Comparison of ENCODE assay signal across 1 cellular context in the genomic region with DNA sequence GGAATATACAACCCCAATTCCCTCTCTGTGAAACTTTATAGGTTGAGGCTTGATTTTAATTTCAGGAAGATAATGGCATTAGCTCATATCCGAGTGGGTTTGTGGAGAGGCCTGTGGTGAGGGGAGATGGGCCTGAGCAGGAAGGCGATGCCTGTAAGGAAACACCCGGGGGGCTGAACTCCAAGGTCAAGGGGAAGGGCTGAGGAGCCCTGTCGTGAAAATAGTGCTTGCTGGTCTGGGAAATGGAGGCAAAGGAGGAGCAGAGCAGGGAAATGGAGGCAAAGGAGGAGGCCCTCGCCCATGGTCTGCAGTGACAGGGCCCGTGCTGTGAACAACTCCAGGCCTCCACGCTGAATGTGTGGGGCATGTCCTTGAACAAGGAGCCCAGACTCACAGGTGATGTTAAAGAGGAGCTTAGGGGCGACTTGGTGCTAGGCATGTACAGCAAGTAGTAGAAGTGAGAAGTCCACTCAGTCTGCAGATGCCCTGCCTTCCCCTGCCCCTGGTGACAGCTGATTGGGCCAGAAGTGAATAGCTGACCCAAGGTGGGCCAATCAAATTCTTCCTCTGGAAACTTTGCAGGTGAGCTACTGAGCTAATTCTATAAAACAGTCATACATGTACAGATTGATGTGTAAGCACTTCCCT.
TF ChIP-seq lines count a peak whose summit lies in the region.

No MANE protein-coding gene starts in this region.

TF ChIP-seq in H1, 55 proteins besides CTCF, POLR2A, EP300 and RAD21:
- TF ChIP-seq SIN3A (conservative IDR thresholded peaks at IDR 0.05 in 1 of 2, IDR thresholded peaks at IDR 0.05 in 1 of 2; ENCODE audit: low read depth in 1 of 2, low read length in 2 of 2) (no peak), JUND (IDR thresholded peaks at IDR 0.05; ENCODE audit: low read length) (no peak), KDM1A (IDR thresholded peaks at IDR 0.05; ENCODE audit: borderline replicate concordance, low read length) (no peak), TAF1 (IDR thresholded peaks at IDR 0.05; ENCODE audit: low read depth, low read length) (no peak), TBP (IDR thresholded peaks at IDR 0.05; ENCODE audit: low read depth, low read length) (no peak), BACH1 (IDR thresholded peaks at IDR 0.05; ENCODE audit: low read length) (no peak), JUN (IDR thresholded peaks at IDR 0.05; ENCODE audit: low read depth, low read length) (no peak), FOSL1 (IDR thresholded peaks at IDR 0.05; ENCODE audit: insufficient read depth, low read depth, low read length) (no peak)
- TF ChIP-seq, protein P1, sequence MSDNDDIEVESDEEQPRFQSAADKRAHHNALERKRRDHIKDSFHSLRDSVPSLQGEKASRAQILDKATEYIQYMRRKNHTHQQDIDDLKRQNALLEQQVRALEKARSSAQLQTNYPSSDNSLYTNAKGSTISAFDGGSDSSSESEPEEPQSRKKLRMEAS (IDR thresholded peaks at IDR 0.05) = no peak
- TF ChIP-seq, protein P2, sequence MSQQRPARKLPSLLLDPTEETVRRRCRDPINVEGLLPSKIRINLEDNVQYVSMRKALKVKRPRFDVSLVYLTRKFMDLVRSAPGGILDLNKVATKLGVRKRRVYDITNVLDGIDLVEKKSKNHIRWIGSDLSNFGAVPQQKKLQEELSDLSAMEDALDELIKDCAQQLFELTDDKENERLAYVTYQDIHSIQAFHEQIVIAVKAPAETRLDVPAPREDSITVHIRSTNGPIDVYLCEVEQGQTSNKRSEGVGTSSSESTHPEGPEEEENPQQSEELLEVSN (IDR thresholded peaks at IDR 0.05) = no peak
